8 cellular contexts compared by ENCODE assay signal in the genomic region with DNA sequence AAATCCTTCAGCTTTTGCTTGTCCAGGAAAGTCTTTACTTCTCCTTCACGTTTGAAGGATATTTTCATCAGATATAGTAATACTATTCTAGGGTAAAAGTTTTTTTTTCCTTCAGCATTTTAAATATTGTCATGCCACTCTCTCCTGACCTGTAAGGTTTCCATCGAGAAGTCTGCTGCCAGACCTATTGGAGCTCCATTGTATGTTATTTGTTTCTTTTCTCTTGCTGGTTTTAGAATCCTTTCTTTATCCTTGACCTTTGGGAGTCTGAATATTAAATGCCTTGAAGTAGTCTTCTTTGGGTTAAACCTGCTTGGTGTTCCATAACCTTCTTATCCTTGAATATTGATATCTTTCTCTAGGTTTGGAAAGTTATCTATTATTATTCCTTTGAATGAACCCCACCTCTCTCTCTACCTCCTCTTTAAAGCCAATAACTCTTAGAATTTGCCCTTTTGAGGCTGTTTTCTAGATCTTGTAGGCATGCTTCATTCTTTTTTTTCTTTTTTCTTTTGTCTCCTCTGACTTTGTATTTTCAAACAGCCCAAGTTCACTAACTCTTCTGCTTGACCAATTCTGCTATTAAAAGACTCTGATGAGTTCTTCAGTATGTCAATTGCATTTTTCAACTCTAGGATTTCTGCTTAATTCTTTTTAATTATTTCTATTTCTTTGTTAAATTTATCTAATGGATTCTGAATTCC.
"Had no signal": no experiment of that assay in that cellular context is flagged by ENCODE, and none has a peak within 500 bp of the region (broad histone marks: within the 10 kb centered on the region; RNA-seq: fewer than 3 reads in every experiment).

No MANE protein-coding gene starts in this region.

- H3K9ac ChIP-seq: GM23248 had no signal

- H3K4me3 ChIP-seq: GM23248 had no signal

- H2AFZ ChIP-seq: GM23248 had no signal

- H3K27ac ChIP-seq: GM23248 had no signal

- H3K4me3 Mint-ChIP-seq: H9 had no signal

- FAIRE-seq: H1, H54, HTR-8/SVneo had no signal

- DNase-seq: GM23248, H9, HCEC 1CT, IMR-90, KBM-7 had no signal
